8 cellular contexts compared by ENCODE assay signal in the genomic region with DNA sequence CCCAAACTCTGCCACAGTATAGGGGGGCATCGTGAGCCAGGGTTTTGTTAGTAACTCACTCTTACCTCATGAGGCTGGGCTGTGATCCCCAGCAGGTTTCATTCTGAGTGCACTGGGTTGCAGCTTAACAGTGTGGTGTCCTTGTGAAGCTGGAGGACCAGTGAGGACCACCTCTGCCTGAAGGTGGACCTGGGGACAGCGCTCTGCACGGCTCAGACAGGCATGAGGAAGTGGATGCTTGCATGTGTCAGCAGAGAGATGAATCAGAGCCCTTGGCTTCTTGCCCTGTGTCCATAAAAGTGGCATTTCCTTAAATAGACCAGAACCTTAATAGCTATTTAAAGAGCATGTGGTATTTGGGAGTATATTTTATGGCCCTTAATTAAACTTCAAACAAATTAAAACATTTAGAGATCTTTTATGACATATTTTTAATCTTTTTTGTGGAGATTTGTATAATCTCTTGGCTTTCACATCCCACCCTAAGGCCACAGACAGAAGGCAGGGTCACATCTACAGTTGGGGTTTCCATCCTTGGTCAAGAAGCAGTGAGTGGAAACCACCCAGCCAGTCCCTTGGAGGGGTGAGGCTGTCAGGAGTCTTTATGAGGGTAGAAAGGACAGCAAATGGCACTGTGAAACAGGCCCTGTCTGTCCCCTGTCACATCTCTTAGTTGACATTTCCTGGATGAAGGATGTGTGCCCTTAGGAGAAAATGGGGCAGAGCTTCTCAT. TPM values are rescaled to one million over a fixed set of nuclear protein-coding genes. Genes with fewer than 3 reads are reported as not detected.
DNase-seq lines count a peak whose midpoint lies in the region; ATAC-seq and TF ChIP-seq lines count a peak whose summit lies in the region.

No MANE protein-coding gene starts in this region.

- no peak overlapping the region for H3K4me3 ChIP-seq in HEK293 (ENCODE audit: low read depth, low read length)
- no peak overlapping the region for H3K4me3 ChIP-seq in dorsolateral prefrontal cortex
- no peak overlapping the region for H3K4me3 ChIP-seq in mucosa of descending colon
- H3K4me3 ChIP-seq in MM.1S (ENCODE audit: low read length): no peak overlapping the region

- H3K4me2 ChIP-seq in MM.1S (ENCODE audit: low read depth, low read length): no peak overlapping the region

- H3K27me3 ChIP-seq in dorsolateral prefrontal cortex: no peaks in the 10 kb centered on the region
- H3K27me3 ChIP-seq in MM.1S (replicated peaks; ENCODE audit: insufficient read depth, low read length): no peaks in the 10 kb centered on the region

- CTCF ChIA-PET in HEK293 (lab: Yijun Ruan, JAX): interaction anchor here (0.6 to 1.5 kb wide), 11 partner anchors 9 to 138 kb away, joined by 3 to 5 read pairs (median 3); no protein-coding TSS in a partner anchor

- peak; percentile 95 for ATAC-seq in mucosa of descending colon

- H3K9ac ChIP-seq in MM.1S (ENCODE audit: low read length): no peak overlapping the region

- peaks cover 8% of the 10 kb centered on the region for H3F3A ChIP-seq in MM.1S (ENCODE audit: insufficient read depth, low read length)

- POLR2A ChIA-PET in HEK293 (lab: Yijun Ruan, JAX): no interaction called here

- H4K20me1 ChIP-seq in MM.1S (ENCODE audit: insufficient read depth, low read length): no peaks in the 10 kb centered on the region

- H3K4me1 ChIP-seq in HEK293 (ENCODE audit: control insufficient read depth, insufficient read depth, low read length) (peaks cover 12% of the 10 kb centered on the region), mucosa of descending colon (ENCODE audit: low read depth) (peaks cover 25% of the 10 kb centered on the region), MM.1S (ENCODE audit: low read length) (peaks cover 6% of the 10 kb centered on the region)

- H3K79me2 ChIP-seq in MM.1S (ENCODE audit: low read length): peaks cover 13% of the 10 kb centered on the region

- peak; percentile 91 for DNase-seq in CD1c-positive myeloid dendritic cell (ENCODE audit: extremely low spot score)
- DNase-seq in RKO (ENCODE audit: low spot score): peak; percentile 90
- DNase-seq in dorsolateral prefrontal cortex: peak in 4 of 10 donors; percentile 37 to 68 (median 60)
- peak; percentile 70 to 98 (median 76) for DNase-seq in mucosa of descending colon
- DNase-seq in NCI-H146 treated with DMSO at 0.1 percent for 48 hours (lab: John Stamatoyannopoulos, UW; ENCODE audit: unreplicated experiment): no peak
- no peak for DNase-seq in MM.1S
- no peak for DNase-seq in OCI-M2 (lab: John Stamatoyannopoulos, UW; ENCODE audit: unreplicated experiment)

- no peak overlapping the region for H2AFZ ChIP-seq in MM.1S (ENCODE audit: low read length)

- TF ChIP-seq CTCF in HEK293 (tag by site-specific recombination; IDR thresholded peaks at IDR 0.05) (no peak), dorsolateral prefrontal cortex (IDR thresholded peaks at IDR 0.05 in 54 of 56, conservative IDR thresholded peaks at IDR 0.05 in 2 of 56; ENCODE audit: low read depth in 1 of 56, partially characterized antibody in 56 of 56) (peak in 1 of 56 donors; percentile 10), mucosa of descending colon (IDR thresholded peaks at IDR 0.05) (no peak), MM.1S (IDR thresholded peaks at IDR 0.05; ENCODE audit: low read length) (no peak)

- no peaks in the 10 kb centered on the region for H3K9me3 ChIP-seq in HEK293 (ENCODE audit: control insufficient read depth, insufficient read depth, low read depth, low read length)
- H3K9me3 ChIP-seq in mucosa of descending colon: no peaks in the 10 kb centered on the region
- no peaks in the 10 kb centered on the region for H3K9me3 ChIP-seq in MM.1S (replicated peaks; ENCODE audit: insufficient read depth, low read length)

- H3K9me2 ChIP-seq in MM.1S (replicated peaks; ENCODE audit: insufficient read depth, low read length): no peaks in the 10 kb centered on the region

- intact Hi-C loops in dorsolateral prefrontal cortex (cut with DNase I): no loop called here
- intact Hi-C loops in mucosa of descending colon (cut with DNase I, micrococcal nuclease): no loop called here

- H3K36me3 ChIP-seq in HEK293 (ENCODE audit: control insufficient read depth in 2 of 2, insufficient read depth in 1 of 2, low read length in 2 of 2) (peaks cover 0 to 64% of the 10 kb centered on the region in 2 experiments; a peak in 1 of 3 replicates), mucosa of descending colon (ENCODE audit: low read depth) (no peaks in the 10 kb centered on the region), MM.1S (replicated peaks; ENCODE audit: insufficient read depth, low read length) (no peaks in the 10 kb centered on the region)

- peak overlapping the region; percentile 55; the same call in 1 of the 2 replicates for H3K27ac ChIP-seq in HEK293 (ENCODE audit: extremely low read depth, low read depth, low read length)
- H3K27ac ChIP-seq in dorsolateral prefrontal cortex: peak overlapping the region in 37 of 59 donors; percentile 1 to 85 (median 44)
- H3K27ac ChIP-seq in MM.1S (ENCODE audit: low read length): no peak overlapping the region

TF ChIP-seq in HEK293, 187 proteins besides CTCF, POLR2A, EP300 and RAD21 (continues in another document):
- TF ChIP-seq KLF1 (tag by site-specific recombination; IDR thresholded peaks at IDR 0.05) (peak; percentile 48), GLI4 (tag by site-specific recombination; IDR thresholded peaks at IDR 0.05) (no peak), ZNF664 (tag by site-specific recombination; IDR thresholded peaks at IDR 0.05) (no peak), ZBTB8A (tag by site-specific recombination; IDR thresholded peaks at IDR 0.05) (no peak), IKZF3 (tag by site-specific recombination; IDR thresholded peaks at IDR 0.05) (peak; percentile 87), ZNF777 (tag by site-specific recombination; IDR thresholded peaks at IDR 0.05; ENCODE audit: borderline replicate concordance) (no peak), ZNF354C (tag by site-specific recombination; IDR thresholded peaks at IDR 0.05; ENCODE audit: borderline replicate concordance, low read depth) (no peak), ZNF768 (tag by site-specific recombination; IDR thresholded peaks at IDR 0.05) (no peak), ZNF792 (tag by site-specific recombination; IDR thresholded peaks at IDR 0.05) (no peak), ZBTB49 (tag by site-specific recombination; IDR thresholded peaks at IDR 0.05; ENCODE audit: low read depth) (no peak), ZFP41 (tag by site-specific recombination; IDR thresholded peaks at IDR 0.05; ENCODE audit: borderline replicate concordance) (no peak), ZNF169 (tag by site-specific recombination; IDR thresholded peaks at IDR 0.05) (no peak), ZBTB21 (tag by site-specific recombination; IDR thresholded peaks at IDR 0.05) (no peak), ZNF133 (tag by site-specific recombination; IDR thresholded peaks at IDR 0.05) (no peak), BCL11A (tag by site-specific recombination; IDR thresholded peaks at IDR 0.05; ENCODE audit: low read depth) (peak; percentile 85), ZNF514 (tag by site-specific recombination; IDR thresholded peaks at IDR 0.05) (no peak), ZNF311 (tag by site-specific recombination; IDR thresholded peaks at IDR 0.05; ENCODE audit: borderline replicate concordance) (no peak), ZNF394 (tag by site-specific recombination; IDR thresholded peaks at IDR 0.05; ENCODE audit: borderline replicate concordance) (peak; percentile 33; the same call in 1 of the 2 replicates), PRDM1 (tag by site-specific recombination; IDR thresholded peaks at IDR 0.05) (no peak)
- TF ChIP-seq, protein P1, sequence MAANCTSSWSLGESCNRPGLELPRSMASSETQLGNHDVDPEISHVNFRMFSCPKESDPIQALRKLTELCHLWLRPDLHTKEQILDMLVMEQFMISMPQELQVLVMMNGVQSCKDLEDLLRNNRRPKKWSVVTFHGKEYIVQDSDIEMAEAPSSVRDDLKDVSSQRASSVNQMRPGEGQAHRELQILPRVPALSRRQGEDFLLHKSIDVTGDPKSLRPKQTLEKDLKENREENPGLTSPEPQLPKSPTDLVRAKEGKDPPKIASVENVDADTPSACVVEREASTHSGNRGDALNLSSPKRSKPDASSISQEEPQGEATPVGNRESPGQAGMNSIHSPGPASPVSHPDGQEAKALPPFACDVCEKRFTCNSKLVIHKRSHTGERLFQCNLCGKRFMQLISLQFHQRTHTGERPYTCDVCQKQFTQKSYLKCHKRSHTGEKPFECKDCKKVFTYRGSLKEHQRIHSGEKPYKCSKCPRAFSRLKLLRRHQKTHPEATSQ (tag by site-specific recombination; IDR thresholded peaks at IDR 0.05): no peak
- TF ChIP-seq, protein P2, sequence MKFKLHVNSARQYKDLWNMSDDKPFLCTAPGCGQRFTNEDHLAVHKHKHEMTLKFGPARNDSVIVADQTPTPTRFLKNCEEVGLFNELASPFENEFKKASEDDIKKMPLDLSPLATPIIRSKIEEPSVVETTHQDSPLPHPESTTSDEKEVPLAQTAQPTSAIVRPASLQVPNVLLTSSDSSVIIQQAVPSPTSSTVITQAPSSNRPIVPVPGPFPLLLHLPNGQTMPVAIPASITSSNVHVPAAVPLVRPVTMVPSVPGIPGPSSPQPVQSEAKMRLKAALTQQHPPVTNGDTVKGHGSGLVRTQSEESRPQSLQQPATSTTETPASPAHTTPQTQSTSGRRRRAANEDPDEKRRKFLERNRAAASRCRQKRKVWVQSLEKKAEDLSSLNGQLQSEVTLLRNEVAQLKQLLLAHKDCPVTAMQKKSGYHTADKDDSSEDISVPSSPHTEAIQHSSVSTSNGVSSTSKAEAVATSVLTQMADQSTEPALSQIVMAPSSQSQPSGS (tag by site-specific recombination; IDR thresholded peaks at IDR 0.05; ENCODE audit: low read depth): no peak

RNA-seq across cellular contexts. Expression of gene ADORA2A, which starts 24.8 kb away (rescaled TPM):
- total RNA-seq in dorsolateral prefrontal cortex: 10 to 100 TPM in 68 of 120 experiments, 1 to 10 TPM in 52; 3.3 to 35.0 (median 10.9) TPM
- 1 to 10 TPM; 2.1 to 4.0 (median 3.6) TPM for total RNA-seq in mucosa of descending colon

Comparison
In these comparisons a context has a peak if more than half of its experiments do, and no peak if none do; other contexts are left out.
1. DNase-seq: peak in CD1c-positive myeloid dendritic cell (single experiment), RKO (single experiment) and mucosa of descending colon (3 of 3); none in NCI-H146 treated with DMSO at 0.1 percent for 48 hours (single experiment), MM.1S (single experiment) and OCI-M2 (single experiment).